Comparison of ENCODE assay signal across 8 cellular contexts in the genomic region with DNA sequence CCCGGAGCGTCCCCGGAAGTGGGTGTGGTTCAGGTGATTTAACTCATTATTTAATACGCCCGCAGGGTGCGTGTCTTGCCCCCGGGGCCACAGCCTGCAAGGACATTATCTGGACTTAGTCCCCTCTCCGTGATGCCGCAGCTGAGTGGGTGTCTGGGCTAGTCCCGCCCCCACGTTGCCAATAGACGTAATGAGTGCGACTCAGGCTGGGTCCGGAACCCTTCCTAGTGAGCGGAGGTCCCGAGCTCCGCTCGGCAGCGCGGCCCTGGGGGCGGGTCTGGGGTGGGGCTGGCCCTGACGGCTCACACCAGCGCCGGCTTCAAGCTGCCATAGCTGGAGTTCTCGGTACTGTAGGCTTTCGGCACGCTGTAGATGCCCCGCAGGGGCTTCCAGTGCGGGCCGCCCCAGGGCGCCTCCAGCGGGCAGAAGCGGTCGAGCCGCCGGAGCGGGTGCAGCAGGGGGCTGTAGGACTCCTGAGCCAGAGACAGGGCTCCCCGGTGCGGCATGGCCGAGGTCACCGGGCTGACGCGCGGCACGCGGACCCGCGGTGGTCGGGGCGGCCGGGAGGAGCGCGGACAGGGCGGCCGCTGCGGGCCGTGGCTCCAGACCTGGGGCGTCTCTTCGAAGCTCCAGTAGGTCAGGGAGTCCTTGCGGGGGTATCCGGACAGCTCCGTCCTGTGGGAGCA. TPM values are rescaled to one million over a fixed set of nuclear protein-coding genes. Genes with fewer than 3 reads are reported as not detected.
A peak's percentile ranks its signal among the peaks of the same experiment; 100 is the strongest.
DNase-seq lines count a peak whose midpoint lies in the region; ATAC-seq and TF ChIP-seq lines count a peak whose summit lies in the region.

No MANE protein-coding gene starts in this region.

- BruUV-seq in Caco-2 (replicated peaks; lab: Mats Ljungman, UMichigan) = no TSS peak

- peak overlapping the region; percentile 79 for H3K4me3 Mint-ChIP-seq in Caco-2 (ENCODE audit: unreplicated experiment)
- peak overlapping the region; percentile 85 for H3K4me3 Mint-ChIP-seq in activated naive CD4-positive, alpha-beta T cell treated with anti-CD3 and anti-CD28 coated beads, Interleukin-2, amount 50 U/mL, for 24 hours

- peaks cover 36% of the 10 kb centered on the region for H3K36me3 Mint-ChIP-seq in Caco-2 (ENCODE audit: insufficient read depth, unreplicated experiment)
- peaks cover 4% of the 10 kb centered on the region for H3K36me3 Mint-ChIP-seq in activated naive CD4-positive, alpha-beta T cell treated with anti-CD3 and anti-CD28 coated beads, Interleukin-2, amount 50 U/mL, for 24 hours

- peak overlapping the region; percentile 49 for H3K4me3 ChIP-seq in Caco-2 (ENCODE audit: low read depth, low read length)
- peak overlapping the region; percentile 83 for H3K4me3 ChIP-seq in SK-N-MC
- peak overlapping the region; percentile 32 to 59 (median 54) for H3K4me3 ChIP-seq in heart right ventricle

- peak; percentile 42 for ATAC-seq in HG03108 (IDR thresholded peaks at IDR 0.05; ENCODE audit: unreplicated experiment)
- peak; percentile 49 to 76 (median 66) for ATAC-seq in heart right ventricle
- ATAC-seq in sciatic nerve = peak; percentile 52
- ATAC-seq in GM21723 (IDR thresholded peaks at IDR 0.05; ENCODE audit: unreplicated experiment) = no peak

- 1% methylated on average over 62 of the region's 62 CpGs for WGBS in heart right ventricle, 2 donors

- H3K27me3 ChIP-seq in Caco-2 (replicated peaks; ENCODE audit: control insufficient read depth, insufficient read depth, low read length) = no peaks in the 10 kb centered on the region; the same call in 1 of the 2 replicates
- H3K27me3 ChIP-seq in heart right ventricle = peaks cover 0 to 41% (median 14%) of the 10 kb centered on the region in 7 donors

- H3K27ac ChIP-seq in SK-N-MC (no peak overlapping the region), heart right ventricle (peak overlapping the region in 1 of 10 donors; percentile 18)

- H3K36me3 ChIP-seq in Caco-2 (ENCODE audit: control insufficient read depth, insufficient read depth, low read length) = peaks cover 1% of the 10 kb centered on the region; the same call in 1 of the 2 replicates
- peaks cover 10% of the 10 kb centered on the region; the same call in 1 of the 2 replicates for H3K36me3 ChIP-seq in SK-N-MC (ENCODE audit: insufficient read depth, low read length)
- H3K36me3 ChIP-seq in heart right ventricle = peaks cover 0 to 34% (median 13%) of the 10 kb centered on the region in 9 donors

- peaks cover 21% of the 10 kb centered on the region for H3K4me1 Mint-ChIP-seq in Caco-2 (ENCODE audit: low read depth, unreplicated experiment)
- H3K4me1 Mint-ChIP-seq in activated naive CD4-positive, alpha-beta T cell treated with anti-CD3 and anti-CD28 coated beads, Interleukin-2, amount 50 U/mL, for 24 hours = peaks cover 12% of the 10 kb centered on the region

- CTCF ChIA-PET in Caco-2 (lab: Charles Lee) = interaction anchor here (0.6 to 4.0 kb wide), 9 partner anchors 18 to 847 kb away, joined by 3 to 51 read pairs (median 4); a partner anchor contains a TSS

- DNase-seq in Caco-2 = peak; percentile 87 to 88
- no peak for DNase-seq in SK-N-MC (ENCODE audit: low read depth, low spot score)
- DNase-seq in heart right ventricle = peak; percentile 15 to 55
- no peak for DNase-seq in sciatic nerve (ENCODE audit: low spot score)
- no peak for DNase-seq in NCI-H1092 (lab: John Stamatoyannopoulos, UW)

- H3K9me3 Mint-ChIP-seq in Caco-2 (ENCODE audit: unreplicated experiment) = no peaks in the 10 kb centered on the region
- H3K9me3 Mint-ChIP-seq in activated naive CD4-positive, alpha-beta T cell treated with anti-CD3 and anti-CD28 coated beads, Interleukin-2, amount 50 U/mL, for 24 hours = no peaks in the 10 kb centered on the region

- H3K4me1 ChIP-seq in Caco-2 (0 out of 2 replicates have a peak, but pooled peaks cover 9% of the 10 kb centered on the region), heart right ventricle (peaks cover 0 to 27% (median 23%) of the 10 kb centered on the region in 9 donors)

- POLR2A ChIA-PET in Caco-2 (lab: Charles Lee) = interaction anchor here (1.1 kb wide), 1 partner anchor 25 kb away, joined by 5 read pairs; a partner anchor contains a TSS

- intact Hi-C loops in Caco-2 (cut with micrococcal nuclease; ENCODE audit: unreplicated experiment) = loop anchor here (1.0 to 2.0 kb wide), 2 partner anchors 19 to 56 kb away; no protein-coding TSS in a partner anchor
- intact Hi-C loops in heart right ventricle (cut with DNase I) = no loop called here
- intact Hi-C loops in sciatic nerve (cut with DNase I) = no loop called here

- no peaks in the 10 kb centered on the region for H3K27me3 Mint-ChIP-seq in Caco-2 (ENCODE audit: insufficient read depth, unreplicated experiment)
- H3K27me3 Mint-ChIP-seq in activated naive CD4-positive, alpha-beta T cell treated with anti-CD3 and anti-CD28 coated beads, Interleukin-2, amount 50 U/mL, for 24 hours = no peaks in the 10 kb centered on the region

- peak overlapping the region; percentile 62 for H3K9ac ChIP-seq in SK-N-MC (ENCODE audit: insufficient read length)

- H3K27ac Mint-ChIP-seq in Caco-2 (ENCODE audit: unreplicated experiment) = no peak overlapping the region
- no peak overlapping the region for H3K27ac Mint-ChIP-seq in activated naive CD4-positive, alpha-beta T cell treated with anti-CD3 and anti-CD28 coated beads, Interleukin-2, amount 50 U/mL, for 24 hours

- H3K9me3 ChIP-seq in Caco-2 = no peaks in the 10 kb centered on the region
- H3K9me3 ChIP-seq in SK-N-MC (ENCODE audit: low read depth, low read length) = no peaks in the 10 kb centered on the region
- no peaks in the 10 kb centered on the region for H3K9me3 ChIP-seq in heart right ventricle

- TF ChIP-seq CTCF in Caco-2 (IDR thresholded peaks at IDR 0.05; ENCODE audit: insufficient read depth in 1 of 2, low read depth in 1 of 2, low read length in 1 of 2, severe bottlenecking in 1 of 2, unreplicated experiment in 1 of 2) (peak; percentile 47 to 71), heart right ventricle (IDR thresholded peaks at IDR 0.05) (peak; percentile 15 to 64 (median 57))

RNA-seq across cellular contexts. Expression of a gene that starts 0.9 kb away (rescaled TPM):
- 0.68 TPM in 1 of 2 replicates, not detected in the other for total RNA-seq in Caco-2 (2022)
- total RNA-seq in heart right ventricle = not detected
- not detected for polyA plus RNA-seq in heart right ventricle
- not detected for total RNA-seq in sciatic nerve

RNA-seq across cellular contexts. Expression of a gene that starts 6.3 kb away (rescaled TPM):
- total RNA-seq in Caco-2 (2022) (not detected in 2 replicates), heart right ventricle (not detected), sciatic nerve (not detected)
- not detected for polyA plus RNA-seq in heart right ventricle

RNA-seq across cellular contexts. Expression of a gene that starts 13.9 kb away (rescaled TPM):
- total RNA-seq in Caco-2 (2022) (not detected in 2 replicates), heart right ventricle (not detected), sciatic nerve (not detected)
- not detected for polyA plus RNA-seq in heart right ventricle

RNA-seq across cellular contexts. Expression of a gene that starts 18.9 kb away (rescaled TPM):
- total RNA-seq in Caco-2 (2022) (not detected in 2 replicates), heart right ventricle (not detected), sciatic nerve (not detected)
- polyA plus RNA-seq in heart right ventricle = not detected

RNA-seq across cellular contexts. Expression of a gene that starts 24.1 kb away (rescaled TPM):
- total RNA-seq in Caco-2 (2022) (165 and 172 TPM in 2 replicates), heart right ventricle (10 to 100 TPM; 40.1 to 60.4 (median 49.3) TPM), sciatic nerve (29.9 TPM)
- polyA plus RNA-seq in heart right ventricle = 100 to 1,000 TPM in 1 of 2 donors, 10 to 100 TPM in 1; 60.1 to 108 TPM

Comparison
In these comparisons a context has a peak if more than half of its experiments do, and no peak if none do; other contexts are left out.
1. DNase-seq: peak in Caco-2 (2 of 2) and heart right ventricle (2 of 2); none in SK-N-MC (single experiment), sciatic nerve (single experiment) and NCI-H1092 (single experiment).
2. Peak in every context shown above with its lines, with median percentiles within 50 percentile points of each other: H3K4me3 ChIP-seq.